Comparison of ENCODE assay signal across 1 cellular context in genomic region chr11:86174101-86175046, GRCh38.
TF ChIP-seq lines count a peak whose summit lies in the region.

No MANE protein-coding gene starts in this region.

TF ChIP-seq in K562, 482 proteins besides CTCF, POLR2A, EP300 and RAD21 (continued from another document and continues in another):
- TF ChIP-seq STAT6 (CRISPR knock-in tag; IDR thresholded peaks at IDR 0.05) = no peak
- TF ChIP-seq NFIC (IDR thresholded peaks at IDR 0.05) = 0 out of 2 replicates have a peak, but pooled peaks have one; percentile 12
- no peak for TF ChIP-seq ZBTB49 (CRISPR knock-in tag; IDR thresholded peaks at IDR 0.05; ENCODE audit: borderline replicate concordance)
- no peak for TF ChIP-seq BCLAF1 (IDR thresholded peaks at IDR 0.05; ENCODE audit: borderline replicate concordance in 1 of 2, control insufficient read depth in 1 of 2, low read depth in 2 of 2, low read length in 1 of 2)
- TF ChIP-seq THRA (IDR thresholded peaks at IDR 0.05) = no peak
- TF ChIP-seq HDAC6 (IDR thresholded peaks at IDR 0.05; ENCODE audit: low read depth, low read length) = no peak
- peak; percentile 73 for TF ChIP-seq JUND (IDR thresholded peaks at IDR 0.05; ENCODE audit: borderline replicate concordance, low read depth, low read length)
- TF ChIP-seq JUND (tag; IDR thresholded peaks at IDR 0.05; ENCODE audit: borderline replicate concordance, low read depth, low read length) = peak; percentile 83; the same call in 2 of the 3 replicates
- TF ChIP-seq ATF7 (IDR thresholded peaks at IDR 0.05) = peak; percentile 63; the same call in 1 of the 2 replicates
- no peak for TF ChIP-seq AFF4 (CRISPR knock-in tag; IDR thresholded peaks at IDR 0.05)
- peak; percentile 84; the same call in 1 of the 2 replicates for TF ChIP-seq ELF4 (CRISPR knock-in tag; IDR thresholded peaks at IDR 0.05)
- 0 out of 4 replicates have a peak, but pooled peaks of 1 of the 2 experiments have one; percentile 23 for TF ChIP-seq ETV6 (IDR thresholded peaks at IDR 0.05; ENCODE audit: borderline replicate concordance in 1 of 2, low read depth in 2 of 2, low read length in 1 of 2)
- TF ChIP-seq ETV6 (CRISPR knock-in tag; IDR thresholded peaks at IDR 0.05; ENCODE audit: borderline replicate concordance) = no peak
- TF ChIP-seq ZNF280A (IDR thresholded peaks at IDR 0.05; ENCODE audit: low read depth, partially characterized antibody) = no peak
- no peak for TF ChIP-seq IRF2 (CRISPR knock-in tag; IDR thresholded peaks at IDR 0.05)
- TF ChIP-seq KLF1 (tag; IDR thresholded peaks at IDR 0.05) = no peak
- no peak for TF ChIP-seq ZKSCAN3 (CRISPR knock-in tag; IDR thresholded peaks at IDR 0.05)
- peak; percentile 42; the same call in 1 of the 2 replicates for TF ChIP-seq POLR2AphosphoS5 (IDR thresholded peaks at IDR 0.05; ENCODE audit: control insufficient read depth, insufficient read depth, low read depth, low read length)
- TF ChIP-seq CHAMP1 (IDR thresholded peaks at IDR 0.05) = no peak
- no peak for TF ChIP-seq SNAPC5 (CRISPR knock-in tag; IDR thresholded peaks at IDR 0.05)
- TF ChIP-seq ZNF140 (CRISPR knock-in tag; IDR thresholded peaks at IDR 0.05) = no peak
- TF ChIP-seq HBP1 (CRISPR knock-in tag; IDR thresholded peaks at IDR 0.05) = no peak
- no peak for TF ChIP-seq TCF7L2 (IDR thresholded peaks at IDR 0.05; ENCODE audit: low read depth, low read length)
- no peak for TF ChIP-seq HNRNPK (IDR thresholded peaks at IDR 0.05; ENCODE audit: low read depth, low read length, poor library complexity, severe bottlenecking)
- peak; percentile 89 for TF ChIP-seq ARID1B (IDR thresholded peaks at IDR 0.05)
- TF ChIP-seq ARID2 (IDR thresholded peaks at IDR 0.05) = no peak
- TF ChIP-seq ARID3A (IDR thresholded peaks at IDR 0.05; ENCODE audit: borderline replicate concordance, low read depth, low read length) = no peak
- no peak for TF ChIP-seq ZNF586 (CRISPR knock-in tag; conservative IDR thresholded peaks at IDR 0.05)
- 0 out of 2 replicates have a peak, but pooled peaks have one; percentile 30 for TF ChIP-seq MAFK (IDR thresholded peaks at IDR 0.05; ENCODE audit: low read length)
- TF ChIP-seq ZNF764 (CRISPR knock-in tag; IDR thresholded peaks at IDR 0.05; ENCODE audit: low read depth) = no peak
- TF ChIP-seq ZC3H8 (IDR thresholded peaks at IDR 0.05) = no peak
- TF ChIP-seq ZNF398 (CRISPR knock-in tag; IDR thresholded peaks at IDR 0.05) = no peak
